ENCODE assay signal across 2 cellular contexts in the genomic region with DNA sequence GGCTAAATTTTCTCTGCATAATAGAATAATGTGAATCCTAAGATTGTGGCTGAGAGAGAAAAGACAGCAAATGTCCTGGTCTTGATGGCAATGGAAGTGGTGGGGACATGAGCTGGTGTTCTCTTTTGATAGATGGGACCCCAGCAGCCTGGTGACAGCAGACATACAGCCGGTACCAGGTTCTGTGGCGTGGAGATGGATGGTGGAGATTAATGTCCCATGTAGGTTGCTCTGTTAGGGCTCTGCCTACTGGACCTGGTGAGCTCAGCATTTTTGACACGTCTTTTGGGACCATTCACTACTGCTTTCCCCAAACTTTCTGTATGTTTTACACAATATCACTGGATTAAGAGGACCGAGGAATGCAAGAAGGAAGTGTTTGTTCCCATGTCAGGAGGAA.
TF ChIP-seq lines count a peak whose summit lies in the region.

No MANE protein-coding gene starts in this region.

TF ChIP-seq in HepG2, 621 proteins besides CTCF, POLR2A, EP300 and RAD21:
- no peak for TF ChIP-seq MLLT10 (CRISPR knock-in tag; IDR thresholded peaks at IDR 0.05)
- no peak for TF ChIP-seq ZFP36L2 (CRISPR knock-in tag; IDR thresholded peaks at IDR 0.05)
- no peak for TF ChIP-seq FOSL1 (CRISPR knock-in tag; IDR thresholded peaks at IDR 0.05; ENCODE audit: borderline replicate concordance)
- TF ChIP-seq ZNF317 (CRISPR knock-in tag; IDR thresholded peaks at IDR 0.05), result peak; percentile 65; the same call in 1 of the 2 replicates

TF ChIP-seq in WTC11, 78 proteins besides CTCF, POLR2A, EP300 and RAD21:
- TF ChIP-seq, protein P1, sequence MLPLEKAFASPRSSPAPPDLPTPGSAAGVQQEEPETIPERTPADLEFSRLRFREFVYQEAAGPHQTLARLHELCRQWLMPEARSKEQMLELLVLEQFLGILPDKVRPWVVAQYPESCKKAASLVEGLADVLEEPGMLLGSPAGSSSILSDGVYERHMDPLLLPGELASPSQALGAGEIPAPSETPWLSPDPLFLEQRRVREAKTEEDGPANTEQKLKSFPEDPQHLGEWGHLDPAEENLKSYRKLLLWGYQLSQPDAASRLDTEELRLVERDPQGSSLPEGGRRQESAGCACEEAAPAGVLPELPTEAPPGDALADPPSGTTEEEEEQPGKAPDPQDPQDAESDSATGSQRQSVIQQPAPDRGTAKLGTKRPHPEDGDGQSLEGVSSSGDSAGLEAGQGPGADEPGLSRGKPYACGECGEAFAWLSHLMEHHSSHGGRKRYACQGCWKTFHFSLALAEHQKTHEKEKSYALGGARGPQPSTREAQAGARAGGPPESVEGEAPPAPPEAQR (CRISPR knock-in tag; IDR thresholded peaks at IDR 0.05), result no peak
- TF ChIP-seq ZNF423 (CRISPR knock-in tag; IDR thresholded peaks at IDR 0.05) (no peak), ZNF317 (CRISPR knock-in tag; IDR thresholded peaks at IDR 0.05; ENCODE audit: borderline replicate concordance, low read depth) (peak; percentile 99)
